1 cellular context compared by ENCODE assay signal in the genomic region with DNA sequence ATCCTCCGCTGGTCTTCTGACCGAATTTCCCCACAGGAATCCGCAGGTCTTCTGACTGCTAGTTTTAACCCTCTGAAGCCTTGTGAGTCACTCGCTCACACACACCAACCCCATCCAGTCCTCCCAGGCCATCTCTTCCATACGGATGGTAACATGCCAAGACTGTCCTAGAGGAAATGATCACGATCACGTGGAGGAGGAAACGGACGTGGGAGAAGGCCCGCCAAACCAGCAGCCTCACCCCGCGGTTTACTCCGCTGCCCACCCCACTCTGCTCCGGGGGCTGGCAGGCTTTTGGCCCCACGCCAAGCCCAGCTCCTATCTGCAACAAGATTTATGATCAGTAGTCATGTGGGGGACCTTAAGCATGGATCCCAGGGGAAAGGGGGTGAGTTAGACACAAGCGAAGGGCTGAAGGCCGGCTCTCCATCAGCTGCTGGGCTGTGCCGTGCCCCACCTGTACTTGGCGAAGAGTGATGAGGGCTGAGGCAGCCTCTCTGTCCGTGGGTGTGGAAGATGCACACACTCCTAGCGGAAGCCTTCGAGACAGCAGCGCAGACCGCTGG.
TF ChIP-seq lines count a peak whose summit lies in the region.

No MANE protein-coding gene starts in this region.

TF ChIP-seq in K562, 482 proteins besides CTCF, POLR2A, EP300 and RAD21 (continued from another document and continues in another):
- TF ChIP-seq SMARCA4 (IDR thresholded peaks at IDR 0.05) (no peak), TARDBP (IDR thresholded peaks at IDR 0.05) (no peak), ZBTB1 (CRISPR knock-in tag; IDR thresholded peaks at IDR 0.05; ENCODE audit: borderline replicate concordance, low read depth) (no peak), ZNF263 (CRISPR knock-in tag; IDR thresholded peaks at IDR 0.05; ENCODE audit: borderline replicate concordance) (peak; percentile 30), CC2D1A (IDR thresholded peaks at IDR 0.05) (0 out of 2 replicates have a peak, but pooled peaks have one; percentile 3), TBP (optimal IDR thresholded peaks at IDR 0.05; ENCODE audit: low read depth, low read length) (no peak), SMARCB1 (IDR thresholded peaks at IDR 0.05; ENCODE audit: insufficient read length, low read depth) (no peak), POLR2AphosphoS5 (IDR thresholded peaks at IDR 0.05; ENCODE audit: control insufficient read depth, insufficient read depth, low read depth, low read length) (peak; percentile 26; the same call in 1 of the 2 replicates), XRCC3 (IDR thresholded peaks at IDR 0.05) (no peak), RERE (CRISPR knock-in tag; IDR thresholded peaks at IDR 0.05; ENCODE audit: borderline replicate concordance) (no peak), ZNF717 (CRISPR knock-in tag; IDR thresholded peaks at IDR 0.05) (no peak), WHSC1 (IDR thresholded peaks at IDR 0.05; ENCODE audit: low read length) (no peak), ZBTB34 (CRISPR knock-in tag; IDR thresholded peaks at IDR 0.05) (no peak), ZNF707 (CRISPR knock-in tag; conservative IDR thresholded peaks at IDR 0.05) (no peak), OTX1 (CRISPR knock-in tag; IDR thresholded peaks at IDR 0.05) (no peak), ZNF699 (CRISPR knock-in tag; IDR thresholded peaks at IDR 0.05; ENCODE audit: insufficient replicate concordance) (no peak), MLX (CRISPR knock-in tag; conservative IDR thresholded peaks at IDR 0.05) (no peak), PURB (CRISPR knock-in tag; IDR thresholded peaks at IDR 0.05; ENCODE audit: low read depth) (no peak), NFIC (IDR thresholded peaks at IDR 0.05) (peak; percentile 98), PHF21A (IDR thresholded peaks at IDR 0.05; ENCODE audit: borderline replicate concordance, low read depth) (no peak), CBX1 (IDR thresholded peaks at IDR 0.05; ENCODE audit: low read depth) (no peak), VEZF1 (CRISPR knock-in tag; IDR thresholded peaks at IDR 0.05) (peak; percentile 46), ZNF239 (CRISPR knock-in tag; IDR thresholded peaks at IDR 0.05) (no peak), TFAP4 (CRISPR knock-in tag; IDR thresholded peaks at IDR 0.05; ENCODE audit: borderline replicate concordance) (peak; percentile 39; the same call in 1 of the 2 replicates)
- TF ChIP-seq, protein P1, sequence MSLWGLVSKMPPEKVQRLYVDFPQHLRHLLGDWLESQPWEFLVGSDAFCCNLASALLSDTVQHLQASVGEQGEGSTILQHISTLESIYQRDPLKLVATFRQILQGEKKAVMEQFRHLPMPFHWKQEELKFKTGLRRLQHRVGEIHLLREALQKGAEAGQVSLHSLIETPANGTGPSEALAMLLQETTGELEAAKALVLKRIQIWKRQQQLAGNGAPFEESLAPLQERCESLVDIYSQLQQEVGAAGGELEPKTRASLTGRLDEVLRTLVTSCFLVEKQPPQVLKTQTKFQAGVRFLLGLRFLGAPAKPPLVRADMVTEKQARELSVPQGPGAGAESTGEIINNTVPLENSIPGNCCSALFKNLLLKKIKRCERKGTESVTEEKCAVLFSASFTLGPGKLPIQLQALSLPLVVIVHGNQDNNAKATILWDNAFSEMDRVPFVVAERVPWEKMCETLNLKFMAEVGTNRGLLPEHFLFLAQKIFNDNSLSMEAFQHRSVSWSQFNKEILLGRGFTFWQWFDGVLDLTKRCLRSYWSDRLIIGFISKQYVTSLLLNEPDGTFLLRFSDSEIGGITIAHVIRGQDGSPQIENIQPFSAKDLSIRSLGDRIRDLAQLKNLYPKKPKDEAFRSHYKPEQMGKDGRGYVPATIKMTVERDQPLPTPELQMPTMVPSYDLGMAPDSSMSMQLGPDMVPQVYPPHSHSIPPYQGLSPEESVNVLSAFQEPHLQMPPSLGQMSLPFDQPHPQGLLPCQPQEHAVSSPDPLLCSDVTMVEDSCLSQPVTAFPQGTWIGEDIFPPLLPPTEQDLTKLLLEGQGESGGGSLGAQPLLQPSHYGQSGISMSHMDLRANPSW (CRISPR knock-in tag; IDR thresholded peaks at IDR 0.05): no peak
- TF ChIP-seq, protein P2, sequence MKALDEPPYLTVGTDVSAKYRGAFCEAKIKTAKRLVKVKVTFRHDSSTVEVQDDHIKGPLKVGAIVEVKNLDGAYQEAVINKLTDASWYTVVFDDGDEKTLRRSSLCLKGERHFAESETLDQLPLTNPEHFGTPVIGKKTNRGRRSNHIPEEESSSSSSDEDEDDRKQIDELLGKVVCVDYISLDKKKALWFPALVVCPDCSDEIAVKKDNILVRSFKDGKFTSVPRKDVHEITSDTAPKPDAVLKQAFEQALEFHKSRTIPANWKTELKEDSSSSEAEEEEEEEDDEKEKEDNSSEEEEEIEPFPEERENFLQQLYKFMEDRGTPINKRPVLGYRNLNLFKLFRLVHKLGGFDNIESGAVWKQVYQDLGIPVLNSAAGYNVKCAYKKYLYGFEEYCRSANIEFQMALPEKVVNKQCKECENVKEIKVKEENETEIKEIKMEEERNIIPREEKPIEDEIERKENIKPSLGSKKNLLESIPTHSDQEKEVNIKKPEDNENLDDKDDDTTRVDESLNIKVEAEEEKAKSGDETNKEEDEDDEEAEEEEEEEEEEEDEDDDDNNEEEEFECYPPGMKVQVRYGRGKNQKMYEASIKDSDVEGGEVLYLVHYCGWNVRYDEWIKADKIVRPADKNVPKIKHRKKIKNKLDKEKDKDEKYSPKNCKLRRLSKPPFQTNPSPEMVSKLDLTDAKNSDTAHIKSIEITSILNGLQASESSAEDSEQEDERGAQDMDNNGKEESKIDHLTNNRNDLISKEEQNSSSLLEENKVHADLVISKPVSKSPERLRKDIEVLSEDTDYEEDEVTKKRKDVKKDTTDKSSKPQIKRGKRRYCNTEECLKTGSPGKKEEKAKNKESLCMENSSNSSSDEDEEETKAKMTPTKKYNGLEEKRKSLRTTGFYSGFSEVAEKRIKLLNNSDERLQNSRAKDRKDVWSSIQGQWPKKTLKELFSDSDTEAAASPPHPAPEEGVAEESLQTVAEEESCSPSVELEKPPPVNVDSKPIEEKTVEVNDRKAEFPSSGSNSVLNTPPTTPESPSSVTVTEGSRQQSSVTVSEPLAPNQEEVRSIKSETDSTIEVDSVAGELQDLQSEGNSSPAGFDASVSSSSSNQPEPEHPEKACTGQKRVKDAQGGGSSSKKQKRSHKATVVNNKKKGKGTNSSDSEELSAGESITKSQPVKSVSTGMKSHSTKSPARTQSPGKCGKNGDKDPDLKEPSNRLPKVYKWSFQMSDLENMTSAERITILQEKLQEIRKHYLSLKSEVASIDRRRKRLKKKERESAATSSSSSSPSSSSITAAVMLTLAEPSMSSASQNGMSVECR (CRISPR knock-in tag; IDR thresholded peaks at IDR 0.05): no peak
- TF ChIP-seq, protein P3, sequence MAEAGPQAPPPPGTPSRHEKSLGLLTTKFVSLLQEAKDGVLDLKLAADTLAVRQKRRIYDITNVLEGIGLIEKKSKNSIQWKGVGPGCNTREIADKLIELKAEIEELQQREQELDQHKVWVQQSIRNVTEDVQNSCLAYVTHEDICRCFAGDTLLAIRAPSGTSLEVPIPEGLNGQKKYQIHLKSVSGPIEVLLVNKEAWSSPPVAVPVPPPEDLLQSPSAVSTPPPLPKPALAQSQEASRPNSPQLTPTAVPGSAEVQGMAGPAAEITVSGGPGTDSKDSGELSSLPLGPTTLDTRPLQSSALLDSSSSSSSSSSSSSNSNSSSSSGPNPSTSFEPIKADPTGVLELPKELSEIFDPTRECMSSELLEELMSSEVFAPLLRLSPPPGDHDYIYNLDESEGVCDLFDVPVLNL (CRISPR knock-in tag; IDR thresholded peaks at IDR 0.05; ENCODE audit: low read depth): no peak
- TF ChIP-seq, protein P4, sequence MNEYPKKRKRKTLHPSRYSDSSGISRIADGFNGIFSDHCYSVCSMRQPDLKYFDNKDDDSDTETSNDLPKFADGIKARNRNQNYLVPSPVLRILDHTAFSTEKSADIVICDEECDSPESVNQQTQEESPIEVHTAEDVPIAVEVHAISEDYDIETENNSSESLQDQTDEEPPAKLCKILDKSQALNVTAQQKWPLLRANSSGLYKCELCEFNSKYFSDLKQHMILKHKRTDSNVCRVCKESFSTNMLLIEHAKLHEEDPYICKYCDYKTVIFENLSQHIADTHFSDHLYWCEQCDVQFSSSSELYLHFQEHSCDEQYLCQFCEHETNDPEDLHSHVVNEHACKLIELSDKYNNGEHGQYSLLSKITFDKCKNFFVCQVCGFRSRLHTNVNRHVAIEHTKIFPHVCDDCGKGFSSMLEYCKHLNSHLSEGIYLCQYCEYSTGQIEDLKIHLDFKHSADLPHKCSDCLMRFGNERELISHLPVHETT (CRISPR knock-in tag; conservative IDR thresholded peaks at IDR 0.05 in 1 of 2, IDR thresholded peaks at IDR 0.05 in 1 of 2): no peak
- TF ChIP-seq, protein P5, sequence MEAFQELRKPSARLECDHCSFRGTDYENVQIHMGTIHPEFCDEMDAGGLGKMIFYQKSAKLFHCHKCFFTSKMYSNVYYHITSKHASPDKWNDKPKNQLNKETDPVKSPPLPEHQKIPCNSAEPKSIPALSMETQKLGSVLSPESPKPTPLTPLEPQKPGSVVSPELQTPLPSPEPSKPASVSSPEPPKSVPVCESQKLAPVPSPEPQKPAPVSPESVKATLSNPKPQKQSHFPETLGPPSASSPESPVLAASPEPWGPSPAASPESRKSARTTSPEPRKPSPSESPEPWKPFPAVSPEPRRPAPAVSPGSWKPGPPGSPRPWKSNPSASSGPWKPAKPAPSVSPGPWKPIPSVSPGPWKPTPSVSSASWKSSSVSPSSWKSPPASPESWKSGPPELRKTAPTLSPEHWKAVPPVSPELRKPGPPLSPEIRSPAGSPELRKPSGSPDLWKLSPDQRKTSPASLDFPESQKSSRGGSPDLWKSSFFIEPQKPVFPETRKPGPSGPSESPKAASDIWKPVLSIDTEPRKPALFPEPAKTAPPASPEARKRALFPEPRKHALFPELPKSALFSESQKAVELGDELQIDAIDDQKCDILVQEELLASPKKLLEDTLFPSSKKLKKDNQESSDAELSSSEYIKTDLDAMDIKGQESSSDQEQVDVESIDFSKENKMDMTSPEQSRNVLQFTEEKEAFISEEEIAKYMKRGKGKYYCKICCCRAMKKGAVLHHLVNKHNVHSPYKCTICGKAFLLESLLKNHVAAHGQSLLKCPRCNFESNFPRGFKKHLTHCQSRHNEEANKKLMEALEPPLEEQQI (IDR thresholded peaks at IDR 0.05): no peak
